ENCODE assay signal across 17 cellular contexts in the genomic region with DNA sequence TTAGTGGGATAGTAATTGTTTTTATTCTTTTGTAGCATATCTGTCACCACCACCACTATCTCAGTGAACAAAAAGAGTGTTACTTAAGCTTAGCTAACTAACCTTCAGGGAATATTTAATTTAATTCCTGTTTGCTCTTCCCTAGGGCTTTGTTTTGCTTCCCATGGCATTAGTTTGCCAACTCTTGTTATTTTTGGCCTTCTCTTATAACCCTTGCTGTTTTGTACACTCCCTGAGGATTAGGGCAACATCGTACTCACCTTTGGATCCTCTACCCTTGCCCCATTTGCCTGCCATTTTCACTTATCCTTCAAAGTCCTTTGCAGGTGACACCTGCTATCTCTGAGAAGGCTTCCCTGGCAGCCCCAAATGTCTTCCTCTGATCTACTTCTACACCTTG. TPM values are rescaled to one million over a fixed set of nuclear protein-coding genes. Genes with fewer than 3 reads are reported as not detected.
DNase-seq lines count a peak whose midpoint lies in the region; ATAC-seq and TF ChIP-seq lines count a peak whose summit lies in the region.
"Had no signal": no experiment of that assay in that cellular context is flagged by ENCODE, and none has a peak within 500 bp of the region (broad histone marks: within the 10 kb centered on the region; RNA-seq: fewer than 3 reads in every experiment).

No MANE protein-coding gene starts in this region.

- H3K36me3 ChIP-seq in right lobe of liver (peaks cover 0 to 9% (median 0%) of the 10 kb centered on the region in 4 donors), subcutaneous abdominal adipose tissue (ENCODE audit: control insufficient read depth in 5 of 5, insufficient read depth in 5 of 5, low read length in 5 of 5) (peaks cover 0 to 2% (median 0%) of the 10 kb centered on the region in 5 donors)
- peaks cover 0 to 6% (median 0%) of the 10 kb centered on the region in 3 experiments for H3K36me3 ChIP-seq in naive thymus-derived CD4-positive, alpha-beta T cell (ENCODE audit: control insufficient read depth in 2 of 3, insufficient read depth in 3 of 3, low read length in 3 of 3)

- TF ChIP-seq CTCF in right lobe of liver (IDR thresholded peaks at IDR 0.05), result no peak

- H3K9me3 ChIP-seq in right lobe of liver, result no peaks in the 10 kb centered on the region
- no peaks in the 10 kb centered on the region for H3K9me3 ChIP-seq in subcutaneous abdominal adipose tissue (ENCODE audit: control insufficient read depth in 5 of 5, low read length in 5 of 5)
- H3K9me3 ChIP-seq in naive thymus-derived CD4-positive, alpha-beta T cell (ENCODE audit: control insufficient read depth in 2 of 3, low read length in 3 of 3), result no peaks in the 10 kb centered on the region
- H3K9me3 ChIP-seq: BLaER1 treated with 17β-estradiol and CSF1 and Interleukin-3, amounts not matched to agents 10 nM and 100 nM had no signal

- H3K27me3 Mint-ChIP-seq in activated CD4-positive, alpha-beta T cell treated with anti-CD3 and anti-CD28 coated beads for 36 hours, result no peaks in the 10 kb centered on the region
- no peaks in the 10 kb centered on the region for H3K27me3 Mint-ChIP-seq in activated T-helper 17 cell treated with anti-CD3 and anti-CD28 coated beads, Interleukin-2, amount 50 U/mL, for 72 hours
- no peaks in the 10 kb centered on the region for H3K27me3 Mint-ChIP-seq in naive thymus-derived CD4-positive, alpha-beta T cell
- H3K27me3 Mint-ChIP-seq: CD4-positive, alpha-beta T cell had no signal

- 27% methylated on average over 1 of the region's 1 CpG for WGBS in right lobe of liver (ENCODE audit: insufficient coverage, low coverage, low lambda C conversion rate, missing lambda C conversion rate)

- H3K9ac ChIP-seq in subcutaneous abdominal adipose tissue (ENCODE audit: low read length in 5 of 5), result no peak overlapping the region
- H3K9ac ChIP-seq: BLaER1 treated with 17β-estradiol and CSF1 and Interleukin-3, amounts not matched to agents 10 nM and 100 nM had no signal

- CTCF ChIA-PET in activated CD4-positive, alpha-beta T cell treated with anti-CD3 and anti-CD28 coated beads for 36 hours (lab: Charles Lee), result interaction anchor here (1.2 kb wide), 1 partner anchor 107 kb away, joined by 5 read pairs; no protein-coding TSS in a partner anchor
- CTCF ChIA-PET in naive thymus-derived CD4-positive, alpha-beta T cell (lab: Charles Lee), result interaction anchor here (0.8 kb wide), 1 partner anchor 104 kb away, joined by 6 read pairs; no protein-coding TSS in a partner anchor

- H3K27ac Mint-ChIP-seq in activated CD4-positive, alpha-beta T cell treated with anti-CD3 and anti-CD28 coated beads for 36 hours, result peak overlapping the region; percentile 82
- H3K27ac Mint-ChIP-seq in activated T-helper 17 cell treated with anti-CD3 and anti-CD28 coated beads, Interleukin-2, amount 50 U/mL, for 72 hours, result peak overlapping the region; percentile 47
- H3K27ac Mint-ChIP-seq in naive thymus-derived CD4-positive, alpha-beta T cell, result no peak overlapping the region
- H3K27ac Mint-ChIP-seq: CD4-positive, alpha-beta T cell had no signal

- POLR2A ChIA-PET in activated CD4-positive, alpha-beta T cell treated with anti-CD3 and anti-CD28 coated beads for 36 hours (lab: Charles Lee), result no interaction called here
- POLR2A ChIA-PET in naive thymus-derived CD4-positive, alpha-beta T cell (lab: Charles Lee), result interaction anchor here (0.9 kb wide), 1 partner anchor 11 kb away, joined by 3 read pairs; no protein-coding TSS in a partner anchor

- no peak for TF ChIP-seq POLR2A in right lobe of liver (IDR thresholded peaks at IDR 0.05)

- H3K9me3 Mint-ChIP-seq in activated CD4-positive, alpha-beta T cell treated with anti-CD3 and anti-CD28 coated beads for 36 hours (ENCODE audit: low read depth), result no peaks in the 10 kb centered on the region
- no peaks in the 10 kb centered on the region for H3K9me3 Mint-ChIP-seq in activated T-helper 17 cell treated with anti-CD3 and anti-CD28 coated beads, Interleukin-2, amount 50 U/mL, for 72 hours
- no peaks in the 10 kb centered on the region for H3K9me3 Mint-ChIP-seq in naive thymus-derived CD4-positive, alpha-beta T cell
- H3K9me3 Mint-ChIP-seq: CD4-positive, alpha-beta T cell; GM23338 had no signal

- H3K4me3 Mint-ChIP-seq in activated CD4-positive, alpha-beta T cell treated with anti-CD3 and anti-CD28 coated beads for 36 hours, result no peak overlapping the region
- no peak overlapping the region for H3K4me3 Mint-ChIP-seq in activated T-helper 17 cell treated with anti-CD3 and anti-CD28 coated beads, Interleukin-2, amount 50 U/mL, for 72 hours
- H3K4me3 Mint-ChIP-seq in naive thymus-derived CD4-positive, alpha-beta T cell, result no peak overlapping the region
- H3K4me3 Mint-ChIP-seq: CD4-positive, alpha-beta T cell; GM23338 had no signal

- H3K4me1 ChIP-seq in right lobe of liver (peaks cover 0 to 16% (median 8%) of the 10 kb centered on the region in 4 donors), subcutaneous abdominal adipose tissue (ENCODE audit: control insufficient read depth in 5 of 5, insufficient read depth in 5 of 5, low read length in 5 of 5) (peaks cover 4 to 39% (median 23%) of the 10 kb centered on the region in 5 donors)
- H3K4me1 ChIP-seq in naive thymus-derived CD4-positive, alpha-beta T cell (ENCODE audit: control insufficient read depth in 2 of 2, insufficient read depth in 2 of 2, low read length in 2 of 2), result peaks cover 0 to 6% of the 10 kb centered on the region in 2 donors
- H3K4me1 ChIP-seq: BLaER1 treated with 17β-estradiol and CSF1 and Interleukin-3, amounts not matched to agents 10 nM and 100 nM had no signal

- H3K4me3 ChIP-seq in right lobe of liver (no peak overlapping the region), subcutaneous abdominal adipose tissue (ENCODE audit: low read depth in 1 of 5, low read length in 5 of 5) (no peak overlapping the region)
- no peak overlapping the region for H3K4me3 ChIP-seq in naive thymus-derived CD4-positive, alpha-beta T cell (ENCODE audit: low read length)
- H3K4me3 ChIP-seq: BLaER1 treated with 17β-estradiol and CSF1 and Interleukin-3, amounts not matched to agents 10 nM and 100 nM; GM23338 had no signal

- ATAC-seq in activated CD4-positive, alpha-beta T cell treated with anti-CD3 and anti-CD28 coated beads for 36 hours, result no peak
- no peak for ATAC-seq in activated T-helper 17 cell treated with anti-CD3 and anti-CD28 coated beads, Interleukin-2, amount 50 U/mL, for 72 hours (replicated peaks)
- ATAC-seq in right lobe of liver, result peak; percentile 62 to 84 (median 75)
- ATAC-seq in stimulated activated naive CD8-positive, alpha-beta T cell treated with anti-CD3 and anti-CD28 coated beads, Interleukin-15, Interleukin-2, amounts not matched to agents 100 U/mL and 50 U/mL, for 24 hours, result no peak
- ATAC-seq in naive thymus-derived CD4-positive, alpha-beta T cell, result no peak
- ATAC-seq: GM23338 had no signal

- intact Hi-C loops in activated CD4-positive, alpha-beta T cell treated with anti-CD3 and anti-CD28 coated beads for 36 hours (cut with DNase I, micrococcal nuclease), result loop anchor here in 1 of 2 experiments (10.0 kb wide), 2 partner anchors 166 to 286 kb away; a partner anchor contains a TSS
- intact Hi-C loops in right lobe of liver (cut with DNase I), result loop anchor here (5.0 to 10.0 kb wide), 2 partner anchors 106 to 108 kb away; no protein-coding TSS in a partner anchor
- intact Hi-C loops in naive thymus-derived CD4-positive, alpha-beta T cell (cut with micrococcal nuclease), result loop anchor here in 1 of 2 donors (10.0 kb wide), 1 partner anchor 406 kb away; no protein-coding TSS in a partner anchor

- no peak for DNase-seq in activated CD4-positive, alpha-beta T cell treated with anti-CD3 and anti-CD28 coated beads for 36 hours
- no peak for DNase-seq in activated CD4-positive, alpha-beta T cell treated with anti-CD3 and anti-CD28 coated beads, Interleukin-2, amount 50 U/mL, for 1 hour
- no peak for DNase-seq in right lobe of liver
- no peak for DNase-seq in stimulated activated naive CD8-positive, alpha-beta T cell treated with anti-CD3 and anti-CD28 coated beads, Interleukin-15, Interleukin-2, amounts not matched to agents 100 U/mL and 50 U/mL, for 24 hours
- DNase-seq in effector CD8-positive, alpha-beta T cell (lab: John Stamatoyannopoulos, UW), result no peak
- DNase-seq in naive thymus-derived CD4-positive, alpha-beta T cell, result no peak
- DNase-seq: ACHN; Calu3; CD4-positive, alpha-beta T cell; DMS 273 treated with DMSO at 0.1 percent for 48 hours; DMS79 treated with DMSO at 0.1 percent for 48 hours; EL; H7 had no signal

- H3K4me1 Mint-ChIP-seq in activated CD4-positive, alpha-beta T cell treated with anti-CD3 and anti-CD28 coated beads for 36 hours, result peaks cover 29% of the 10 kb centered on the region
- peaks cover 13% of the 10 kb centered on the region for H3K4me1 Mint-ChIP-seq in activated T-helper 17 cell treated with anti-CD3 and anti-CD28 coated beads, Interleukin-2, amount 50 U/mL, for 72 hours
- H3K4me1 Mint-ChIP-seq in naive thymus-derived CD4-positive, alpha-beta T cell, result peaks cover 9 to 28% (median 15%) of the 10 kb centered on the region in 7 donors

- H3K36me3 Mint-ChIP-seq in activated CD4-positive, alpha-beta T cell treated with anti-CD3 and anti-CD28 coated beads for 36 hours (ENCODE audit: low read depth), result peaks cover 11% of the 10 kb centered on the region
- H3K36me3 Mint-ChIP-seq in activated T-helper 17 cell treated with anti-CD3 and anti-CD28 coated beads, Interleukin-2, amount 50 U/mL, for 72 hours (ENCODE audit: low read depth), result peaks cover 19% of the 10 kb centered on the region
- peaks cover 3 to 10% (median 6%) of the 10 kb centered on the region in 5 donors for H3K36me3 Mint-ChIP-seq in naive thymus-derived CD4-positive, alpha-beta T cell

- H3K27me3 ChIP-seq in right lobe of liver (no peaks in the 10 kb centered on the region), subcutaneous abdominal adipose tissue (ENCODE audit: control insufficient read depth in 5 of 5, insufficient read depth in 4 of 5, low read length in 5 of 5) (no peaks in the 10 kb centered on the region)
- H3K27me3 ChIP-seq in naive thymus-derived CD4-positive, alpha-beta T cell (ENCODE audit: control insufficient read depth in 2 of 2, insufficient read depth in 2 of 2, low read length in 2 of 2), result no peaks in the 10 kb centered on the region
- H3K27me3 ChIP-seq: BLaER1 treated with 17β-estradiol and CSF1 and Interleukin-3, amounts not matched to agents 10 nM and 100 nM had no signal

- H3K27ac ChIP-seq in right lobe of liver, result no peak overlapping the region
- H3K27ac ChIP-seq in subcutaneous abdominal adipose tissue (ENCODE audit: low read depth, low read length), result peak overlapping the region; percentile 73
- no peak overlapping the region for H3K27ac ChIP-seq in naive thymus-derived CD4-positive, alpha-beta T cell (ENCODE audit: low read depth, low read length)
- H3K27ac ChIP-seq: BLaER1 treated with 17β-estradiol and CSF1 and Interleukin-3, amounts not matched to agents 10 nM and 100 nM had no signal

RNA-seq across cellular contexts. Expression of a gene that starts 23.7 kb away (rescaled TPM):
- 10 to 100 TPM; 37.3 to 47.9 TPM for total RNA-seq in activated CD4-positive, alpha-beta T cell treated with anti-CD3 and anti-CD28 coated beads for 36 hours
- total RNA-seq in activated T-helper 17 cell treated with anti-CD3 and anti-CD28 coated beads, Interleukin-2, amount 50 U/mL, for 72 hours, result 10 to 100 TPM; 19.2 to 23.5 TPM
- total RNA-seq in right lobe of liver, result 10 to 100 TPM; 14.0 to 53.6 (median 43.4) TPM
- 10 to 100 TPM in 3 of 5 experiments, 1 to 10 TPM in 2; 4.0 to 20.0 (median 12.5) TPM for total RNA-seq in naive thymus-derived CD4-positive, alpha-beta T cell
- 10 to 100 TPM; 12.9 to 13.5 TPM for polyA plus RNA-seq in naive thymus-derived CD4-positive, alpha-beta T cell

RNA-seq across cellular contexts. Expression of a gene that starts 23.9 kb away (rescaled TPM):
- total RNA-seq in activated CD4-positive, alpha-beta T cell treated with anti-CD3 and anti-CD28 coated beads for 36 hours, result 10 to 100 TPM; 41.4 to 45.4 TPM
- total RNA-seq in activated T-helper 17 cell treated with anti-CD3 and anti-CD28 coated beads, Interleukin-2, amount 50 U/mL, for 72 hours, result 10 to 100 TPM; 51.6 to 55.3 TPM
- 10 to 100 TPM; 20.4 to 33.2 (median 24.0) TPM for total RNA-seq in right lobe of liver
- 10 to 100 TPM; 38.6 to 69.7 (median 48.2) TPM for total RNA-seq in naive thymus-derived CD4-positive, alpha-beta T cell
- 10 to 100 TPM; 36.8 to 50.3 TPM for polyA plus RNA-seq in naive thymus-derived CD4-positive, alpha-beta T cell

RNA-seq across cellular contexts. Expression of a gene that starts 28.4 kb away (rescaled TPM):
- total RNA-seq in activated CD4-positive, alpha-beta T cell treated with anti-CD3 and anti-CD28 coated beads for 36 hours, result 100 to 1,000 TPM; 141 to 147 TPM
- total RNA-seq in activated T-helper 17 cell treated with anti-CD3 and anti-CD28 coated beads, Interleukin-2, amount 50 U/mL, for 72 hours, result 100 to 1,000 TPM; 106 to 185 TPM
- total RNA-seq in right lobe of liver, result 10 to 100 TPM; 31.1 to 58.3 (median 48.7) TPM
- total RNA-seq in naive thymus-derived CD4-positive, alpha-beta T cell, result 100 to 1,000 TPM; 115 to 162 (median 135) TPM
- 100 to 1,000 TPM; 102 to 130 TPM for polyA plus RNA-seq in naive thymus-derived CD4-positive, alpha-beta T cell

RNA-seq across cellular contexts. Expression of a gene that starts 44.6 kb away (rescaled TPM):
- total RNA-seq in activated CD4-positive, alpha-beta T cell treated with anti-CD3 and anti-CD28 coated beads for 36 hours, result under 1 TPM; 0.09 TPM
- total RNA-seq in activated T-helper 17 cell treated with anti-CD3 and anti-CD28 coated beads, Interleukin-2, amount 50 U/mL, for 72 hours, result under 1 TPM; 0.66 to 0.76 TPM
- total RNA-seq in right lobe of liver, result under 1 TPM in 1 of 6 experiments, not detected in 5; 0.02 TPM
- under 1 TPM in 1 of 5 experiments, not detected in 4; 0.05 TPM for total RNA-seq in naive thymus-derived CD4-positive, alpha-beta T cell
- under 1 TPM in 1 of 2 donors, not detected in 1; 0.03 TPM for polyA plus RNA-seq in naive thymus-derived CD4-positive, alpha-beta T cell
- total RNA-seq: CD4-positive, alpha-beta T cell had no signal

Comparison
In these comparisons a context has a peak if more than half of its experiments do, and no peak if none do; other contexts are left out.
1. ATAC-seq: peak in right lobe of liver (4 of 4); none in activated CD4-positive, alpha-beta T cell treated with anti-CD3 and anti-CD28 coated beads for 36 hours (single experiment), activated T-helper 17 cell treated with anti-CD3 and anti-CD28 coated beads, Interleukin-2, amount 50 U/mL, for 72 hours (single experiment), stimulated activated naive CD8-positive, alpha-beta T cell treated with anti-CD3 and anti-CD28 coated beads, Interleukin-15, Interleukin-2, amounts not matched to agents 100 U/mL and 50 U/mL, for 24 hours (single experiment) and naive thymus-derived CD4-positive, alpha-beta T cell (single experiment).
2. H3K27ac Mint-ChIP-seq: peak in activated CD4-positive, alpha-beta T cell treated with anti-CD3 and anti-CD28 coated beads for 36 hours (single experiment) and activated T-helper 17 cell treated with anti-CD3 and anti-CD28 coated beads, Interleukin-2, amount 50 U/mL, for 72 hours (single experiment); none in naive thymus-derived CD4-positive, alpha-beta T cell (0 of 9).